In genomic region chr15:71199384-71200351, GRCh38 we compare ENCODE assay signal across 21 cellular contexts.
DNase-seq lines count a peak whose midpoint lies in the region; FAIRE-seq and TF ChIP-seq lines count a peak whose summit lies in the region.
"Had no signal": no experiment of that assay in that cellular context is flagged by ENCODE, and none has a peak within 500 bp of the region (broad histone marks: within the 10 kb centered on the region; RNA-seq: fewer than 3 reads in every experiment).

No MANE protein-coding gene starts in this region.

- no peak overlapping the region for H2BK15ac ChIP-seq in mesenchymal stem cell (ENCODE audit: low read depth, poor library complexity, severe bottlenecking)

- H2AFZ ChIP-seq in mesenchymal stem cell (ENCODE audit: low read depth, low read length) (no peak overlapping the region), neural progenitor cell (replicated peaks) (no peak overlapping the region)

- no peak overlapping the region for H2BK120ac ChIP-seq in mesenchymal stem cell (ENCODE audit: low read depth, low read length)

- H3F3A ChIP-seq in neural progenitor cell (ENCODE audit: low read depth), result no peaks in the 10 kb centered on the region

- H3K4me3 ChIP-seq in AG10803 (ENCODE audit: low read length), result no peak overlapping the region
- no peak overlapping the region for H3K4me3 ChIP-seq in bronchial epithelial cell (ENCODE audit: low read depth, low read length)
- H3K4me3 ChIP-seq in mesenchymal stem cell (ENCODE audit: insufficient read depth in 1 of 2, low read depth in 1 of 2, low read length in 2 of 2), result peak overlapping the region in 1 of 2 experiments; percentile 11
- H3K4me3 ChIP-seq in neural progenitor cell, result no peak overlapping the region
- H3K4me3 ChIP-seq: colonic mucosa, psoas muscle had no signal

- peak overlapping the region in 1 of 2 experiments; percentile 62 for H3K23ac ChIP-seq in mesenchymal stem cell (ENCODE audit: low read length in 2 of 2)

- no peak for TF ChIP-seq POLR2A in H54 (IDR thresholded peaks at IDR 0.05; ENCODE audit: low read depth, low read length)

- H4K8ac ChIP-seq in mesenchymal stem cell (ENCODE audit: low read length), result peak overlapping the region; percentile 4

- H3K9me3 ChIP-seq in mesenchymal stem cell (ENCODE audit: control insufficient read depth, low read length), result no peaks in the 10 kb centered on the region
- no peaks in the 10 kb centered on the region for H3K9me3 ChIP-seq in neural progenitor cell (ENCODE audit: low read depth)
- H3K9me3 ChIP-seq: colonic mucosa, psoas muscle had no signal

- no peak for TF ChIP-seq CTCF in AG10803 (conservative IDR thresholded peaks at IDR 0.05; ENCODE audit: low read length)
- TF ChIP-seq CTCF in bronchial epithelial cell (IDR thresholded peaks at IDR 0.05; ENCODE audit: insufficient read depth, low read length, severe bottlenecking), result no peak
- TF ChIP-seq CTCF in neural progenitor cell (IDR thresholded peaks at IDR 0.05), result no peak

- H4K91ac ChIP-seq in mesenchymal stem cell (ENCODE audit: low read length), result peak overlapping the region; percentile 32

- no peaks in the 10 kb centered on the region for H3K36me3 Mint-ChIP-seq in neural progenitor cell
- H3K36me3 Mint-ChIP-seq: natural killer cell had no signal

- H3K36me3 ChIP-seq in bronchial epithelial cell (ENCODE audit: control insufficient read depth, insufficient read depth, low read length), result no peaks in the 10 kb centered on the region
- peaks cover 0 to 5% of the 10 kb centered on the region in 2 experiments for H3K36me3 ChIP-seq in mesenchymal stem cell (ENCODE audit: control insufficient read depth in 1 of 2, insufficient read depth in 2 of 2, low read depth in 1 of 2, low read length in 2 of 2)
- H3K36me3 ChIP-seq in neural progenitor cell, result no peaks in the 10 kb centered on the region
- H3K36me3 ChIP-seq: colonic mucosa had no signal

- no peaks in the 10 kb centered on the region for H3K79me2 ChIP-seq in neural progenitor cell (ENCODE audit: low read depth)

- H3K4me1 ChIP-seq in mesenchymal stem cell (ENCODE audit: control insufficient read depth, insufficient read depth, low read depth, low read length) (peaks cover 7% of the 10 kb centered on the region), neural progenitor cell (peaks cover 8% of the 10 kb centered on the region)
- H3K4me1 ChIP-seq: colonic mucosa, psoas muscle had no signal

- H3K9me3 Mint-ChIP-seq in neural progenitor cell, result no peaks in the 10 kb centered on the region

- H3K27me3 ChIP-seq in bronchial epithelial cell (ENCODE audit: control insufficient read depth, insufficient read depth, low read length), result no peaks in the 10 kb centered on the region
- no peaks in the 10 kb centered on the region for H3K27me3 ChIP-seq in mesenchymal stem cell (ENCODE audit: control insufficient read depth in 1 of 2, insufficient read depth in 1 of 2, low read length in 2 of 2)
- no peaks in the 10 kb centered on the region for H3K27me3 ChIP-seq in neural progenitor cell
- H3K27me3 ChIP-seq: colonic mucosa had no signal

- peak overlapping the region in 1 of 2 experiments; percentile 72 for H3K18ac ChIP-seq in mesenchymal stem cell (ENCODE audit: low read depth in 1 of 2, low read length in 2 of 2)

- peak overlapping the region in 1 of 2 experiments; percentile 59 for H2BK12ac ChIP-seq in mesenchymal stem cell (ENCODE audit: low read length in 2 of 2)

- H3K4me2 ChIP-seq in mesenchymal stem cell (ENCODE audit: low read length, poor library complexity, severe bottlenecking) (no peak overlapping the region), neural progenitor cell (no peak overlapping the region)

- H2BK5ac ChIP-seq in mesenchymal stem cell (ENCODE audit: low read depth, low read length, poor library complexity, severe bottlenecking), result no peak overlapping the region

- H3K4me1 Mint-ChIP-seq in neural progenitor cell, result peaks cover 17% of the 10 kb centered on the region
- H3K4me1 Mint-ChIP-seq: natural killer cell had no signal

- FAIRE-seq in bronchial epithelial cell (lab: Jason Lieb, UNC) (peak; percentile 100), RCC 7860 (lab: Jason Lieb, UNC) (no peak), H54 (lab: Jason Lieb, UNC) (no peak)

- H2AK5ac ChIP-seq in mesenchymal stem cell (ENCODE audit: low read length, severe bottlenecking), result no peak overlapping the region

- DNase-seq in AG10803 (ENCODE audit: low read depth) (peak; percentile 4), H4 (ENCODE audit: low spot score) (peak; percentile 9), bronchial epithelial cell (ENCODE audit: low read depth) (no peak), mesenchymal stem cell (peak; percentile 2), neural progenitor cell (ENCODE audit: low spot score) (no peak), RCC 7860 (ENCODE audit: low spot score) (no peak), substantia nigra (lab: John Stamatoyannopoulos, UW) (no peak), H54 (ENCODE audit: insufficient read length, low spot score) (no peak)
- DNase-seq: activated CD4-positive, alpha-beta T cell treated with anti-CD3 and anti-CD28 coated beads for 48 hours; activated CD8-positive, alpha-beta memory T cell treated with anti-CD3 and anti-CD28 coated beads, Interleukin-2, amount 50 U/mL, for 4 hours; aorta; colonic mucosa; mammary epithelial cell; MM.1S; natural killer cell; NCI-H2029; NCI-H524 treated with DMSO at 0.1 percent for 48 hours; psoas muscle; stimulated activated CD4-positive, alpha-beta T cell treated with anti-CD3 and anti-CD28 coated beads, Interleukin-12 subunit alpha, Interleukin-12 subunit beta, amount 100 ng/mL, for 4 hours; stimulated activated naive CD4-positive, alpha-beta T cell had no signal

- 86% methylated on average over 6 of the region's 6 CpGs for WGBS in mesenchymal stem cell

- H4K20me1 ChIP-seq in neural progenitor cell (ENCODE audit: low read depth), result no peaks in the 10 kb centered on the region

- peaks cover 24% of the 10 kb centered on the region for H3K79me1 ChIP-seq in mesenchymal stem cell (replicated peaks; ENCODE audit: low read length, poor library complexity, severe bottlenecking)

- H3K9ac ChIP-seq in mesenchymal stem cell (ENCODE audit: low read length), result no peak overlapping the region
- no peak overlapping the region for H3K9ac ChIP-seq in neural progenitor cell

- H3K27ac Mint-ChIP-seq in neural progenitor cell, result no peak overlapping the region
- H3K27ac Mint-ChIP-seq: natural killer cell had no signal

- no peak overlapping the region for H3K4ac ChIP-seq in mesenchymal stem cell (ENCODE audit: low read depth in 1 of 2, low read length in 2 of 2)

- H3K4me3 Mint-ChIP-seq in neural progenitor cell, result no peak overlapping the region
- H3K4me3 Mint-ChIP-seq: natural killer cell had no signal

- H3K27ac ChIP-seq in mesenchymal stem cell (ENCODE audit: low read length, poor library complexity, severe bottlenecking) (no peak overlapping the region), neural progenitor cell (no peak overlapping the region), substantia nigra (ENCODE audit: low read depth, low read length, poor library complexity, severe bottlenecking) (no peak overlapping the region)
- H3K27ac ChIP-seq: colonic mucosa, epithelial cell of prostate, psoas muscle had no signal

- H3K14ac ChIP-seq in mesenchymal stem cell (ENCODE audit: low read length in 2 of 2), result peak overlapping the region in 1 of 2 experiments; percentile 100

- peaks cover 11% of the 10 kb centered on the region for H3K27me3 Mint-ChIP-seq in neural progenitor cell (ENCODE audit: insufficient read depth, low read depth)

Comparison
In these comparisons a context has a peak if more than half of its experiments do, and no peak if none do; other contexts are left out.
1. DNase-seq: peak in AG10803 (single experiment), H4 (single experiment) and mesenchymal stem cell (single experiment); none in bronchial epithelial cell (single experiment), neural progenitor cell (single experiment), RCC 7860 (single experiment), substantia nigra (0 of 49) and H54 (single experiment).